ENCODE assay signal across 8 cellular contexts in genomic region chr19:38229585-38230073, GRCh38. TPM values are rescaled to one million over a fixed set of nuclear protein-coding genes. Genes with fewer than 3 reads are reported as not detected.
A peak's percentile ranks its signal among the peaks of the same experiment; 100 is the strongest.
DNase-seq lines count a peak whose midpoint lies in the region; ATAC-seq, FAIRE-seq and TF ChIP-seq lines count a peak whose summit lies in the region.

No MANE protein-coding gene starts in this region.

- peaks cover 20 to 38% of the 10 kb centered on the region in 2 donors for H3K4me1 Mint-ChIP-seq in stimulated activated naive B cell treated with anti-CD40 and anti-IgM and Interleukin-4, amounts not matched to agents 10 μg/mL and 1 μg/mL and 100 μg/mL, for 72 hours

- peaks cover 66 to 75% of the 10 kb centered on the region in 2 donors for H3K27me3 Mint-ChIP-seq in stimulated activated naive B cell treated with anti-CD40 and anti-IgM and Interleukin-4, amounts not matched to agents 10 μg/mL and 1 μg/mL and 100 μg/mL, for 72 hours

- H3K4me3 ChIP-seq in GM12865 (ENCODE audit: low read depth, low read length): no peak overlapping the region
- no peak overlapping the region for H3K4me3 ChIP-seq in mucosa of descending colon

- no peaks in the 10 kb centered on the region for H3K9me3 ChIP-seq in mucosa of descending colon

- H3K4me1 ChIP-seq in mucosa of descending colon (ENCODE audit: low read depth): peaks cover 8% of the 10 kb centered on the region

- peaks cover 0 to 3% of the 10 kb centered on the region in 2 donors for H3K36me3 Mint-ChIP-seq in stimulated activated naive B cell treated with anti-CD40 and anti-IgM and Interleukin-4, amounts not matched to agents 10 μg/mL and 1 μg/mL and 100 μg/mL, for 72 hours

- H3K4me3 Mint-ChIP-seq in stimulated activated naive B cell treated with anti-CD40 and anti-IgM and Interleukin-4, amounts not matched to agents 10 μg/mL and 1 μg/mL and 100 μg/mL, for 72 hours: peak overlapping the region; percentile 20 to 51

- peak; percentile 87 for DNase-seq in GM12865 (ENCODE audit: low read depth)
- DNase-seq in NCI-H526 (lab: John Stamatoyannopoulos, UW): peak; percentile 79 to 97
- peak; percentile 77 to 82 for DNase-seq in activated CD4-positive, alpha-beta T cell treated with anti-CD3 and anti-CD28 coated beads, Interleukin-2, amount 50 U/mL, for 48 hours
- DNase-seq in effector CD4-positive, alpha-beta T cell: peak; percentile 32
- DNase-seq in mucosa of descending colon: peak in 2 of 3 donors; percentile 43 to 55
- DNase-seq in stimulated activated naive B cell treated with anti-CD40 and anti-IgM and Interleukin-4, amounts not matched to agents 10 μg/mL and 1 μg/mL and 100 μg/mL, for 72 hours: peak; percentile 57
- DNase-seq in urothelium cell line (ENCODE audit: low spot score): no peak

- intact Hi-C loops in mucosa of descending colon (cut with DNase I, micrococcal nuclease): no loop called here

- no peaks in the 10 kb centered on the region for H3K36me3 ChIP-seq in mucosa of descending colon (ENCODE audit: low read depth)

- H3K27ac Mint-ChIP-seq in stimulated activated naive B cell treated with anti-CD40 and anti-IgM and Interleukin-4, amounts not matched to agents 10 μg/mL and 1 μg/mL and 100 μg/mL, for 72 hours: no peak overlapping the region

- TF ChIP-seq CTCF in GM12865 (IDR thresholded peaks at IDR 0.05; ENCODE audit: insufficient read depth, low read depth, low read length, missing control alignments) (no peak), mucosa of descending colon (IDR thresholded peaks at IDR 0.05) (no peak)

- peak; percentile 59 for ATAC-seq in HG03097 (IDR thresholded peaks at IDR 0.05; ENCODE audit: low FRiP score, unreplicated experiment)
- ATAC-seq in mucosa of descending colon: peak; percentile 76
- ATAC-seq in stimulated activated naive B cell treated with anti-CD40 and anti-IgM and Interleukin-4, amounts not matched to agents 10 μg/mL and 1 μg/mL and 100 μg/mL, for 72 hours (replicated peaks): peak; percentile 77 to 85

- no peak for FAIRE-seq in urothelium cell line (lab: Jason Lieb, UNC)

- H3K9me3 Mint-ChIP-seq in stimulated activated naive B cell treated with anti-CD40 and anti-IgM and Interleukin-4, amounts not matched to agents 10 μg/mL and 1 μg/mL and 100 μg/mL, for 72 hours: no peaks in the 10 kb centered on the region

RNA-seq across cellular contexts. Expression of gene DPF1, which starts 5.6 kb away (rescaled TPM):
- total RNA-seq in mucosa of descending colon: under 1 TPM in 1 of 3 donors, not detected in 2; 0.22 TPM

RNA-seq across cellular contexts. Expression of gene PPP1R14A, which starts 26.5 kb away (rescaled TPM):
- 100 to 1,000 TPM in 1 of 3 donors, 10 to 100 TPM in 1, 1 to 10 TPM in 1; 9.0 to 186 (median 19.9) TPM for total RNA-seq in mucosa of descending colon

RNA-seq across cellular contexts. Expression of gene SPINT2, which starts 34.7 kb away (rescaled TPM):
- total RNA-seq in mucosa of descending colon: 100 to 1,000 TPM; 355 to 802 (median 787) TPM
